ENCODE assay signal across 15 cellular contexts in the genomic region with DNA sequence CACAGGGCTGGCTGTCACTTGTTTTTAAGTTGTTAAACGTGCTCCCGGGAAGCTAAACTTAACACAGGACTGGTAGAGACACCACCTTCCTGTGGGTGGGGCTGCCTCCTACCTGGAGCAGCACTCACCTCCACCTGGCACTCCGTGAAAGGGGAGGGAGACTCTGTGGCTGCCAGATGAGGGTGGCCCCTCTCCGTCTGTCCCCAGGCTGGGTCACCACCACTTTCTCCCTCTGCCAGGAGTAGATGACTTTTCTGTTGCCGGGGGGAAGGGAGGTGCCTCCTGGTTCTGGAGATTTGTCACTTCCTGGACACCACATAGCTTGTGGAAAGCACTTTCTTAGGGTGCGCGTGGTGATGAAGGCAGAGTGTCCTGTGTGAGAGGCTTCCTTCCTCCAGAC.
DNase-seq lines count a peak whose midpoint lies in the region; ATAC-seq and TF ChIP-seq lines count a peak whose summit lies in the region.
"Had no signal": no experiment of that assay in that cellular context is flagged by ENCODE, and none has a peak within 500 bp of the region (broad histone marks: within the 10 kb centered on the region; RNA-seq: fewer than 3 reads in every experiment).

No MANE protein-coding gene starts in this region.

- H3K4me1 ChIP-seq in HCT116 (ENCODE audit: control insufficient read depth in 1 of 2, insufficient read depth in 2 of 2, low read length in 2 of 2) = peaks cover 0 to 3% of the 10 kb centered on the region in 2 experiments; a peak in 1 of 4 replicates

- H3K4me3 Mint-ChIP-seq in activated CD4-positive, alpha-beta T cell treated with anti-CD3 and anti-CD28 coated beads for 36 hours = no peak overlapping the region
- no peak overlapping the region for H3K4me3 Mint-ChIP-seq in WTC11
- H3K4me3 Mint-ChIP-seq: activated naive CD4-positive, alpha-beta T cell treated with anti-CD3 and anti-CD28 coated beads, Interleukin-2, amount 10 ng/mL, durations not matched to agents 7 days and 5 days; central memory CD8-positive, alpha-beta T cell had no signal

- peaks cover 5% of the 10 kb centered on the region; the same call in 1 of the 2 replicates for H3K79me2 ChIP-seq in HCT116 (ENCODE audit: insufficient read depth, low read length)

- H3K9me3 ChIP-seq in HCT116 (ENCODE audit: control insufficient read depth in 1 of 2, insufficient read depth in 1 of 2, low read depth in 1 of 2, low read length in 2 of 2) = no peaks in the 10 kb centered on the region
- H3K9me3 ChIP-seq: testis had no signal

- H2AFZ ChIP-seq in HCT116 (ENCODE audit: low read depth, low read length, poor library complexity, severe bottlenecking) = no peak overlapping the region

- TF ChIP-seq CTCF in HCT116 (IDR thresholded peaks at IDR 0.05 in 2 of 3, conservative IDR thresholded peaks at IDR 0.05 in 1 of 3; ENCODE audit: borderline replicate concordance in 1 of 3, insufficient read depth in 1 of 3, low read depth in 2 of 3, low read length in 2 of 3) (no peak), WTC11 (IDR thresholded peaks at IDR 0.05) (no peak)

- H3K4me2 ChIP-seq in HCT116 (ENCODE audit: low read length) = no peak overlapping the region

- peak overlapping the region; percentile 60 for H3K27ac Mint-ChIP-seq in activated CD4-positive, alpha-beta T cell treated with anti-CD3 and anti-CD28 coated beads for 36 hours
- H3K27ac Mint-ChIP-seq in WTC11 = no peak overlapping the region
- H3K27ac Mint-ChIP-seq: activated naive CD4-positive, alpha-beta T cell treated with anti-CD3 and anti-CD28 coated beads, Interleukin-2, amount 10 ng/mL, durations not matched to agents 7 days and 5 days had no signal

- peaks cover 15% of the 10 kb centered on the region for H3K4me1 Mint-ChIP-seq in activated CD4-positive, alpha-beta T cell treated with anti-CD3 and anti-CD28 coated beads for 36 hours
- H3K4me1 Mint-ChIP-seq in WTC11 = peaks cover 24% of the 10 kb centered on the region

- H3K9me3 Mint-ChIP-seq in activated CD4-positive, alpha-beta T cell treated with anti-CD3 and anti-CD28 coated beads for 36 hours (ENCODE audit: low read depth) = no peaks in the 10 kb centered on the region
- H3K9me3 Mint-ChIP-seq in WTC11 = no peaks in the 10 kb centered on the region
- H3K9me3 Mint-ChIP-seq: activated naive CD4-positive, alpha-beta T cell treated with anti-CD3 and anti-CD28 coated beads, Interleukin-2, amount 10 ng/mL, durations not matched to agents 7 days and 5 days; central memory CD8-positive, alpha-beta T cell; IgD-negative memory B cell had no signal

- H3K4me3 ChIP-seq in HCT116 (replicated peaks in 1 of 2; ENCODE audit: low read depth in 1 of 2, low read length in 2 of 2) = no peak overlapping the region
- H3K4me3 ChIP-seq: skin epidermis, testis had no signal

- intact Hi-C loops in activated CD4-positive, alpha-beta T cell treated with anti-CD3 and anti-CD28 coated beads for 36 hours (cut with DNase I, micrococcal nuclease) = no loop called here
- intact Hi-C loops in HCT116 (cut with micrococcal nuclease) = no loop called here

- DNase-seq in activated CD4-positive, alpha-beta T cell treated with anti-CD3 and anti-CD28 coated beads for 36 hours = peak; percentile 33
- no peak for DNase-seq in activated CD4-positive, alpha-beta T cell treated with anti-CD3 and anti-CD28 coated beads, Interleukin-2, amount 50 U/mL, for 1 hour
- no peak for DNase-seq in HCT116 (ENCODE audit: low read depth, low spot score)
- no peak for DNase-seq in WTC11 (ENCODE audit: low spot score)
- peak; percentile 47 for DNase-seq in kidney tubule cell (ENCODE audit: low spot score)
- DNase-seq in epidermal melanocyte (ENCODE audit: insufficient read length, low spot score) = no peak
- DNase-seq in NCI-H1694 (lab: John Stamatoyannopoulos, UW) = no peak
- DNase-seq: activated naive CD4-positive, alpha-beta T cell treated with anti-CD3 and anti-CD28 coated beads, Interleukin-2, amount 10 ng/mL, durations not matched to agents 7 days and 5 days; NCI-H1105 treated with DMSO at 0.1 percent for 48 hours; NCI-H345; testis had no signal

- RAD21 ChIA-PET in HCT116 (lab: Charles Lee; ENCODE audit: low non-redundant PET in 1 of 2, low total read pairs in 2 of 2, uncharacterized antibody in 2 of 2, unreplicated experiment in 2 of 2) = no interaction called here

- no peak overlapping the region for H3K27ac ChIP-seq in HCT116 (ENCODE audit: low read depth, low read length)
- H3K27ac ChIP-seq: testis had no signal

- no peaks in the 10 kb centered on the region for H4K20me1 ChIP-seq in HCT116 (ENCODE audit: insufficient read depth)

- H3K36me3 ChIP-seq in HCT116 (ENCODE audit: control insufficient read depth in 1 of 2, insufficient read depth in 2 of 2, low read length in 2 of 2) = no peaks in the 10 kb centered on the region

- no peak for TF ChIP-seq RAD21 in HCT116 (IDR thresholded peaks at IDR 0.05; ENCODE audit: low read depth)

- no peaks in the 10 kb centered on the region for H3K27me3 ChIP-seq in HCT116 (ENCODE audit: insufficient read depth, low read length)
- H3K27me3 ChIP-seq: testis had no signal

- BruUV-seq in HCT116 (replicated peaks; lab: Mats Ljungman, UMichigan) = no TSS peak

- H3K36me3 Mint-ChIP-seq in activated CD4-positive, alpha-beta T cell treated with anti-CD3 and anti-CD28 coated beads for 36 hours (ENCODE audit: low read depth) = peaks cover 3% of the 10 kb centered on the region
- peaks cover 10% of the 10 kb centered on the region for H3K36me3 Mint-ChIP-seq in WTC11

- no peak for TF ChIP-seq POLR2A in HCT116 (IDR thresholded peaks at IDR 0.05; ENCODE audit: borderline replicate concordance, extremely low read depth, insufficient read depth, insufficient read length)

- H3K9ac ChIP-seq in HCT116 (ENCODE audit: low read length) = no peak overlapping the region

- ATAC-seq in activated CD4-positive, alpha-beta T cell treated with anti-CD3 and anti-CD28 coated beads for 36 hours = peak; percentile 57
- ATAC-seq in HCT116 = peak; percentile 39; the same call in 1 of the 2 replicates
- peak; percentile 67 for ATAC-seq in WTC11
- no peak for ATAC-seq in HG03108 (IDR thresholded peaks at IDR 0.05; ENCODE audit: unreplicated experiment)

- no peaks in the 10 kb centered on the region for H3K9me2 ChIP-seq in HCT116 (ENCODE audit: insufficient read depth)

- POLR2A ChIA-PET in activated CD4-positive, alpha-beta T cell treated with anti-CD3 and anti-CD28 coated beads for 36 hours (lab: Charles Lee) = interaction anchor here (0.6 kb wide), 1 partner anchor 41 kb away, joined by 3 read pairs; no protein-coding TSS in a partner anchor
- POLR2A ChIA-PET in HCT116 (lab: Charles Lee) = no interaction called here
- POLR2A ChIA-PET in WTC11 (lab: Charles Lee) = interaction anchor here (0.6 kb wide), 1 partner anchor 96 kb away, joined by 3 read pairs; no protein-coding TSS in a partner anchor

- H3K27me3 Mint-ChIP-seq in activated CD4-positive, alpha-beta T cell treated with anti-CD3 and anti-CD28 coated beads for 36 hours = no peaks in the 10 kb centered on the region
- no peaks in the 10 kb centered on the region for H3K27me3 Mint-ChIP-seq in WTC11 (ENCODE audit: low read depth)
- H3K27me3 Mint-ChIP-seq: activated naive CD4-positive, alpha-beta T cell treated with anti-CD3 and anti-CD28 coated beads, Interleukin-2, amount 10 ng/mL, durations not matched to agents 7 days and 5 days; central memory CD8-positive, alpha-beta T cell had no signal

- CTCF ChIA-PET in activated CD4-positive, alpha-beta T cell treated with anti-CD3 and anti-CD28 coated beads for 36 hours (lab: Charles Lee) = interaction anchor here (1.4 kb wide), 1 partner anchor 13 kb away, joined by 3 read pairs; no protein-coding TSS in a partner anchor
- CTCF ChIA-PET in HCT116 (lab: Charles Lee) (no interaction called here), WTC11 (lab: Charles Lee) (interaction anchor here (0.5 to 1.9 kb wide), 3 partner anchors 12 to 93 kb away, joined by 3 to 14 read pairs (median 3); no protein-coding TSS in a partner anchor)

TF ChIP-seq in HCT116, 20 proteins besides CTCF, POLR2A, EP300 and RAD21:
- no peak for TF ChIP-seq EZH2phosphoT487 (IDR thresholded peaks at IDR 0.05; ENCODE audit: borderline replicate concordance)
- TF ChIP-seq ZNF274 (IDR thresholded peaks at IDR 0.05; ENCODE audit: low read depth, low read length) = no peak
- no peak for TF ChIP-seq JUND (IDR thresholded peaks at IDR 0.05)
- TF ChIP-seq YY1 (IDR thresholded peaks at IDR 0.05; ENCODE audit: extremely low read depth, insufficient replicate concordance, low read depth, low read length) = no peak
- TF ChIP-seq FOSL1 (IDR thresholded peaks at IDR 0.05; ENCODE audit: low read depth) = no peak
- no peak for TF ChIP-seq SP1 (IDR thresholded peaks at IDR 0.05; ENCODE audit: low read depth)
- TF ChIP-seq CEBPB (IDR thresholded peaks at IDR 0.05; ENCODE audit: low read depth) = no peak
- TF ChIP-seq ZFX (IDR thresholded peaks at IDR 0.05) = no peak
- TF ChIP-seq ELF1 (IDR thresholded peaks at IDR 0.05; ENCODE audit: borderline replicate concordance, low read depth) = no peak

TF ChIP-seq in WTC11, 78 proteins besides CTCF, POLR2A, EP300 and RAD21:
- TF ChIP-seq ZNF263 (CRISPR knock-in tag; IDR thresholded peaks at IDR 0.05; ENCODE audit: low read depth) = no peak
- TF ChIP-seq PRRX2 (CRISPR knock-in tag; IDR thresholded peaks at IDR 0.05) = no peak
- TF ChIP-seq, protein P1, sequence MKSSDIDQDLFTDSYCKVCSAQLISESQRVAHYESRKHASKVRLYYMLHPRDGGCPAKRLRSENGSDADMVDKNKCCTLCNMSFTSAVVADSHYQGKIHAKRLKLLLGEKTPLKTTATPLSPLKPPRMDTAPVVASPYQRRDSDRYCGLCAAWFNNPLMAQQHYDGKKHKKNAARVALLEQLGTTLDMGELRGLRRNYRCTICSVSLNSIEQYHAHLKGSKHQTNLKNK (CRISPR knock-in tag; IDR thresholded peaks at IDR 0.05) = no peak
- TF ChIP-seq GRHL2 (CRISPR knock-in tag; IDR thresholded peaks at IDR 0.05; ENCODE audit: insufficient replicate concordance, severe bottlenecking) = no peak

Comparison
In these comparisons a context has a peak if more than half of its experiments do, and no peak if none do; other contexts are left out.
1. DNase-seq: peak in activated CD4-positive, alpha-beta T cell treated with anti-CD3 and anti-CD28 coated beads for 36 hours (single experiment) and kidney tubule cell (single experiment); none in activated CD4-positive, alpha-beta T cell treated with anti-CD3 and anti-CD28 coated beads, Interleukin-2, amount 50 U/mL, for 1 hour (single experiment), HCT116 (single experiment), WTC11 (single experiment), epidermal melanocyte (single experiment) and NCI-H1694 (single experiment).